ENCODE assay signal across 37 cellular contexts in the genomic region with DNA sequence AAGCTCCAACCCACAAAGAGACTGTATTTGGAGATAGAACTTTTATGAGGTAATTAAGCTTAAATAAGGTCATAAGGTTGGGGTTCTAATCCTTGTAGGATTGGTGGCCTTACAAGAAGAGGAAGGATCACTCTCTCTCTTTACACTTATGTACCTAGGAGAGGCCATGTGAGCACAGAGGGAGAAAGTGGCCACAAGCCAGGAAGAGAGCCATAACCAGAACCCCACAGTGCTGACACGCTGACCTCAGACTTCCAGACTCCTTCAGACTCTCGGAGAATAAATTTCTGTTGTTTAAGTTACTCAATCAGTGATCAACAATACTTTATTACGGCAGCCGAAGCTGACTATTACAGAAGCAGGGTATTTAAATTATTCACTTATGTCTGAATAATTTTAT.
DNase-seq lines count a peak whose midpoint lies in the region; ATAC-seq, FAIRE-seq and TF ChIP-seq lines count a peak whose summit lies in the region.
"Had no signal": no experiment of that assay in that cellular context is flagged by ENCODE, and none has a peak within 500 bp of the region (broad histone marks: within the 10 kb centered on the region; RNA-seq: fewer than 3 reads in every experiment).

No MANE protein-coding gene starts in this region.

- no peak overlapping the region for H4K5ac ChIP-seq in H1 (ENCODE audit: insufficient read length, low read depth, low read length)

- H3K4me1 Mint-ChIP-seq in GM23338 = peaks cover 43% of the 10 kb centered on the region
- H3K4me1 Mint-ChIP-seq in natural killer cell treated with Interleukin-12 subunit alpha and Interleukin-12 subunit beta and Interleukin-15 and Interleukin-18, amount 100 ng/mL, for 72 hours (ENCODE audit: low read depth in 2 of 2) = no peaks in the 10 kb centered on the region
- H3K4me1 Mint-ChIP-seq: CD4-positive, alpha-beta memory T cell; nephron had no signal

- H2AFZ ChIP-seq in GM23338 = peak overlapping the region; percentile 49; the same call in 1 of the 2 replicates
- peak overlapping the region; percentile 43; the same call in 1 of the 2 replicates for H2AFZ ChIP-seq in H1 (ENCODE audit: low read length)

- no peak overlapping the region for H3K9ac ChIP-seq in H1 (replicated peaks in 1 of 4; ENCODE audit: extremely low read depth in 1 of 4, low read depth in 3 of 4, low read length in 3 of 4)

- H2BK12ac ChIP-seq in H1 (ENCODE audit: low read depth, low read length) = no peak overlapping the region

- H3K79me1 ChIP-seq in H1 (ENCODE audit: low read depth, low read length) = no peaks in the 10 kb centered on the region

- no peak overlapping the region for H2BK120ac ChIP-seq in H1 (replicated peaks; ENCODE audit: low read depth, low read length)

- CTCF ChIA-PET in H1 (lab: Charles Lee; ENCODE audit: partially characterized antibody) = no interaction called here

- H3K27me3 ChIP-seq in GM23338 (ENCODE audit: insufficient read depth) (no peaks in the 10 kb centered on the region), SJCRH30 (no peaks in the 10 kb centered on the region), H1 (replicated peaks in 1 of 4; ENCODE audit: control insufficient read depth in 3 of 4, extremely low read depth in 1 of 4, insufficient read depth in 3 of 4, low read length in 3 of 4) (no peaks in the 10 kb centered on the region), uterus (no peaks in the 10 kb centered on the region)
- H3K27me3 ChIP-seq: heart left ventricle, ovary, spleen had no signal

- no peak overlapping the region; the same call in 1 of the 2 replicates for H2BK20ac ChIP-seq in H1 (ENCODE audit: low read length)

- POLR2A ChIA-PET in H1 (lab: Charles Lee; ENCODE audit: partially characterized antibody) = no interaction called here

- no peak overlapping the region for H3K56ac ChIP-seq in H1 (replicated peaks; ENCODE audit: insufficient read length, low read depth, low read length)

- intact Hi-C loops in uterus (cut with DNase I; ENCODE audit: low total_unique reads) = loop anchor here (10.0 kb wide), 1 partner anchor 185 kb away; no protein-coding TSS in a partner anchor

- no peak overlapping the region for H4K8ac ChIP-seq in H1 (ENCODE audit: extremely low read depth, insufficient read depth, low read length)

- no peak for TF ChIP-seq RAD21 in H1 (IDR thresholded peaks at IDR 0.05 in 1 of 2, conservative IDR thresholded peaks at IDR 0.05 in 1 of 2; ENCODE audit: low read depth in 2 of 2, low read length in 2 of 2)

- no peaks in the 10 kb centered on the region for H3K23me2 ChIP-seq in H1 (ENCODE audit: low read depth, low read length)

- H3K4me3 ChIP-seq in GM23338 (no peak overlapping the region), SJCRH30 (no peak overlapping the region), H1 (ENCODE audit: extremely low read depth in 1 of 4, insufficient read depth in 2 of 4, low read depth in 3 of 4, low read length in 4 of 4) (no peak overlapping the region), uterus (no peak overlapping the region)
- H3K4me3 ChIP-seq: heart left ventricle, lower lobe of right lung, mucosa of descending colon, ovary, spleen, thoracic aorta had no signal

- no peaks in the 10 kb centered on the region for H3F3A ChIP-seq in GM23338 (replicated peaks; ENCODE audit: low read depth)

- no peak for DNase-seq in GM23338 (ENCODE audit: low spot score)
- DNase-seq in SJCRH30 = peak; percentile 15 to 44
- no peak for DNase-seq in H1 (ENCODE audit: low read depth in 1 of 2, low spot score in 2 of 2)
- DNase-seq in myocyte (ENCODE audit: low read depth) = peak; percentile 42
- DNase-seq in natural killer cell treated with Interleukin-12 subunit alpha and Interleukin-12 subunit beta and Interleukin-15 and Interleukin-18, amount 100 ng/mL, for 72 hours (ENCODE audit: low spot score) = no peak
- no peak for DNase-seq in uterus
- DNase-seq: activated CD4-positive, alpha-beta T cell treated with anti-CD3 and anti-CD28 coated beads, Interleukin-2, amount 50 U/mL, for 1 hour; activated effector memory CD4-positive, alpha-beta T cell treated with Interleukin-2 at 50 U/mL for 16 hours; activated T-cell treated with anti-CD3 and anti-CD28 coated beads, Interleukin-2, amount 50 U/mL, for 1 hour; anterior cingulate cortex; CD4-positive, alpha-beta memory T cell; central memory CD4-positive, alpha-beta T cell; dermis blood vessel endothelial cell; heart left ventricle; Karpas-422; kidney glomerular epithelial cell; lower lobe of right lung; mucosa of descending colon; NCI-H1417 treated with DMSO at 0.1 percent for 48 hours; NCI-H2081; NCI-H446; NCI-H774; ovary; SHP77 treated with DMSO at 0.1 percent for 48 hours; spleen; stimulated activated CD4-positive, alpha-beta T cell treated with anti-CD3 and anti-CD28 coated beads, Interleukin-2, amount 100 ng/mL, for 24 hours; T-helper 9 cell had no signal

- H2BK15ac ChIP-seq in H1 (ENCODE audit: low read length) = no peak overlapping the region; the same call in 1 of the 2 replicates

- H3K9me3 Mint-ChIP-seq in GM23338 = no peaks in the 10 kb centered on the region
- H3K9me3 Mint-ChIP-seq in natural killer cell treated with Interleukin-12 subunit alpha and Interleukin-12 subunit beta and Interleukin-15 and Interleukin-18, amount 100 ng/mL, for 72 hours = peaks cover 4% of the 10 kb centered on the region

- ATAC-seq in GM23338 (peak; percentile 33; the same call in 2 of the 3 replicates), GM21360 (IDR thresholded peaks at IDR 0.05; ENCODE audit: unreplicated experiment) (no peak), HG03039 (IDR thresholded peaks at IDR 0.05; ENCODE audit: unreplicated experiment) (no peak)
- ATAC-seq in natural killer cell treated with Interleukin-12 subunit alpha and Interleukin-12 subunit beta and Interleukin-15 and Interleukin-18, amount 100 ng/mL, for 72 hours = no peak
- ATAC-seq: activated naive CD4-positive, alpha-beta T cell treated with anti-CD3 and anti-CD28 coated beads, Interleukin-2, amount 50 U/mL, for 72 hours; esophagus mucosa; heart left ventricle; lower lobe of right lung; mucosa of descending colon had no signal

- no peak overlapping the region for H3K14ac ChIP-seq in H1 (ENCODE audit: insufficient read length)

- H4K91ac ChIP-seq in H1 (replicated peaks; ENCODE audit: insufficient read length, low read length) = no peak overlapping the region

- no peak overlapping the region for H3K4ac ChIP-seq in H1 (replicated peaks; ENCODE audit: insufficient read length, low read depth, low read length)

- TF ChIP-seq EP300 in H1 (IDR thresholded peaks at IDR 0.05; ENCODE audit: borderline replicate concordance in 1 of 2, low read depth in 2 of 2, low read length in 2 of 2) = no peak

- H3K4me1 ChIP-seq in GM23338 (ENCODE audit: insufficient read depth) (peaks cover 31% of the 10 kb centered on the region), SJCRH30 (peaks cover 13% of the 10 kb centered on the region; the same call in 1 of the 2 replicates), H1 (replicated peaks in 1 of 4; ENCODE audit: control insufficient read depth in 3 of 4, insufficient read depth in 4 of 4, low read length in 3 of 4) (peaks cover 0 to 3% (median 1%) of the 10 kb centered on the region in 4 experiments; a peak in 2 of 7 replicates), uterus (no peaks in the 10 kb centered on the region)
- H3K4me1 ChIP-seq: heart left ventricle, lower lobe of right lung, spleen had no signal

- no peaks in the 10 kb centered on the region for H3K27me3 Mint-ChIP-seq in GM23338 (ENCODE audit: insufficient read depth, low read depth, poor library complexity)
- H3K27me3 Mint-ChIP-seq in natural killer cell treated with Interleukin-12 subunit alpha and Interleukin-12 subunit beta and Interleukin-15 and Interleukin-18, amount 100 ng/mL, for 72 hours = no peaks in the 10 kb centered on the region
- H3K27me3 Mint-ChIP-seq: CD4-positive, alpha-beta memory T cell; stimulated activated naive CD8-positive, alpha-beta T cell treated with anti-CD3 and anti-CD28 coated beads, Interleukin-15, Interleukin-2, amounts not matched to agents 100 ng/mL and 50 ng/mL, for 24 hours had no signal

- TF ChIP-seq CTCF in GM23338 (conservative IDR thresholded peaks at IDR 0.05; ENCODE audit: low read depth in 2 of 2) = no peak
- TF ChIP-seq CTCF in H1 (IDR thresholded peaks at IDR 0.05; ENCODE audit: control extremely low read depth in 1 of 3, insufficient read depth in 1 of 3, low read depth in 1 of 3, low read length in 3 of 3) = no peak
- TF ChIP-seq CTCF in uterus (IDR thresholded peaks at IDR 0.05) = no peak

- H3K9me3 ChIP-seq in SJCRH30 (replicated peaks) (no peaks in the 10 kb centered on the region), H1 (ENCODE audit: insufficient read depth in 2 of 2, low read depth in 1 of 2, low read length in 1 of 2) (no peaks in the 10 kb centered on the region), uterus (no peaks in the 10 kb centered on the region)
- H3K9me3 ChIP-seq: lower lobe of right lung, mucosa of descending colon, ovary, thoracic aorta had no signal

- H3K36me3 Mint-ChIP-seq in GM23338 (ENCODE audit: low read depth) = no peaks in the 10 kb centered on the region; the same call in 2 of the 3 replicates
- no peaks in the 10 kb centered on the region for H3K36me3 Mint-ChIP-seq in natural killer cell treated with Interleukin-12 subunit alpha and Interleukin-12 subunit beta and Interleukin-15 and Interleukin-18, amount 100 ng/mL, for 72 hours
- H3K36me3 Mint-ChIP-seq: activated naive CD4-positive, alpha-beta T cell treated with anti-CD3 and anti-CD28 coated beads, Interleukin-2, amount 50 U/mL, for 72 hours; CD4-positive, alpha-beta memory T cell had no signal

- no peak overlapping the region for H3K4me2 ChIP-seq in GM23338
- no peak overlapping the region for H3K4me2 ChIP-seq in H1 (ENCODE audit: insufficient read depth in 1 of 2, low read depth in 2 of 2, low read length in 2 of 2)

- H3K27ac Mint-ChIP-seq in GM23338 = peak overlapping the region; percentile 79
- no peak overlapping the region for H3K27ac Mint-ChIP-seq in natural killer cell treated with Interleukin-12 subunit alpha and Interleukin-12 subunit beta and Interleukin-15 and Interleukin-18, amount 100 ng/mL, for 72 hours
- H3K27ac Mint-ChIP-seq: activated naive CD4-positive, alpha-beta T cell treated with anti-CD3 and anti-CD28 coated beads, Interleukin-2, amount 50 U/mL, for 72 hours; CD4-positive, alpha-beta memory T cell; stimulated activated naive CD8-positive, alpha-beta T cell treated with anti-CD3 and anti-CD28 coated beads, Interleukin-15, Interleukin-2, amounts not matched to agents 100 ng/mL and 50 ng/mL, for 24 hours had no signal

- H4K20me1 ChIP-seq in GM23338 (replicated peaks; ENCODE audit: insufficient read depth) (no peaks in the 10 kb centered on the region), H1 (replicated peaks in 1 of 2; ENCODE audit: control insufficient read depth in 1 of 2, insufficient read depth in 2 of 2, low read length in 2 of 2) (no peaks in the 10 kb centered on the region)

- H3K23ac ChIP-seq in H1 (ENCODE audit: insufficient read length) = no peak overlapping the region

- H3K9me2 ChIP-seq in GM23338 (ENCODE audit: insufficient read depth) = no peaks in the 10 kb centered on the region

- 93% methylated on average over 4 of the region's 4 CpGs; no CpG with 5 or more reads in 1 of the 2 experiments for whole genome bisulfite sequencing in H1 (ENCODE audit: extremely low coverage in 1 of 2, insufficient coverage in 1 of 2, insufficient read length in 1 of 2, insufficient replicate concordance in 2 of 2, low coverage in 1 of 2, low lambda C conversion rate in 2 of 2, missing lambda C conversion rate in 1 of 2), 2 experiments

- H3K79me2 ChIP-seq in GM23338 (replicated peaks; ENCODE audit: insufficient read depth) = no peaks in the 10 kb centered on the region; the same call in none of the 2 replicates
- H3K79me2 ChIP-seq in H1 (ENCODE audit: control insufficient read depth in 1 of 2, insufficient read depth in 2 of 2, low read length in 2 of 2) = no peaks in the 10 kb centered on the region

- TF ChIP-seq POLR2A in H1 (IDR thresholded peaks at IDR 0.05; ENCODE audit: control extremely low read depth in 1 of 2, low read depth in 2 of 2, low read length in 2 of 2) = no peak
- TF ChIP-seq POLR2A in uterus (IDR thresholded peaks at IDR 0.05) = no peak

- no peak overlapping the region for H3K18ac ChIP-seq in H1 (ENCODE audit: extremely low read depth, low read length)

- no peak overlapping the region for H2BK5ac ChIP-seq in H1 (ENCODE audit: low read depth, low read length)

- H3K27ac ChIP-seq in GM23338 (ENCODE audit: low read depth) = no peak overlapping the region
- no peak overlapping the region for H3K27ac ChIP-seq in SJCRH30
- no peak overlapping the region for H3K27ac ChIP-seq in H1 (ENCODE audit: low read depth, low read length)
- H3K27ac ChIP-seq in uterus = no peak overlapping the region
- H3K27ac ChIP-seq: heart left ventricle, lower lobe of right lung, ovary, spleen, thoracic aorta had no signal

- no peak overlapping the region for H3K4me3 Mint-ChIP-seq in GM23338
- no peak overlapping the region for H3K4me3 Mint-ChIP-seq in natural killer cell treated with Interleukin-12 subunit alpha and Interleukin-12 subunit beta and Interleukin-15 and Interleukin-18, amount 100 ng/mL, for 72 hours
- H3K4me3 Mint-ChIP-seq: CD4-positive, alpha-beta memory T cell; nephron; stimulated activated naive CD8-positive, alpha-beta T cell treated with anti-CD3 and anti-CD28 coated beads, Interleukin-15, Interleukin-2, amounts not matched to agents 100 ng/mL and 50 ng/mL, for 24 hours had no signal

- no peak overlapping the region for H2AK5ac ChIP-seq in H1 (ENCODE audit: low read depth, low read length)

- H3K36me3 ChIP-seq in GM23338 (ENCODE audit: insufficient read depth) = no peaks in the 10 kb centered on the region
- H3K36me3 ChIP-seq in SJCRH30 = no peaks in the 10 kb centered on the region
- no peaks in the 10 kb centered on the region for H3K36me3 ChIP-seq in H1 (ENCODE audit: control insufficient read depth in 2 of 4, insufficient read depth in 4 of 4, low read length in 3 of 4)
- H3K36me3 ChIP-seq in uterus = no peaks in the 10 kb centered on the region
- H3K36me3 ChIP-seq: heart left ventricle, lower lobe of right lung, ovary, spleen, thoracic aorta had no signal

- FAIRE-seq in H1 (lab: Jason Lieb, UNC) = no peak
- FAIRE-seq: D721Med, H54, RCC 7860 had no signal

Comparison
In these comparisons a context has a peak if more than half of its experiments do, and no peak if none do; other contexts are left out.
1. DNase-seq: peak in SJCRH30 (2 of 2) and myocyte (single experiment); none in GM23338 (single experiment), H1 (0 of 2), natural killer cell treated with Interleukin-12 subunit alpha and Interleukin-12 subunit beta and Interleukin-15 and Interleukin-18, amount 100 ng/mL, for 72 hours (single experiment) and uterus (0 of 2).